ENCODE assay signal across 12 cellular contexts in the genomic region with DNA sequence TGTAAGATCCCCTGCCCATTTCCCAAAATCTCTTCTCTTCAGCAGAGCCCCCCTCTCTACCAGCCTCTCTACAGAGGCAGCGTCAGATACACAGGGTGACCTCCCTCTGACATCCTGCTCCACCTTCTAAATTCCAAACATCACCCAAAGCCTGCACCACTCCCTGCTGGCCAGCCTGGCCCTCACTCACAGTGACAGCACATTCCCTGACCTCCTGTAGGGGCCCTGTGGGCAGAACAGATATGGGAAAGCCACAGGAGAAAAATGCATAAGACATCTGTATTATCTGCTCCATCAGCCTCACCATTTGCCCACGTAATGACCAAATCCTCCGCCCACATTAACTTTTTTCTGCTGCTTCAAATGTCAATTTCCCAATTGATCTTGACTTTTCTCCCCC. TPM values are rescaled to one million over a fixed set of nuclear protein-coding genes. Genes with fewer than 3 reads are reported as not detected.
DNase-seq lines count a peak whose midpoint lies in the region; ATAC-seq lines count a peak whose summit lies in the region.
"Had no signal": no experiment of that assay in that cellular context is flagged by ENCODE, and none has a peak within 500 bp of the region (broad histone marks: within the 10 kb centered on the region; RNA-seq: fewer than 3 reads in every experiment).

No MANE protein-coding gene starts in this region.

- no peak for DNase-seq in activated naive CD4-positive, alpha-beta T cell treated with anti-CD3 and anti-CD28 coated beads for 36 hours
- DNase-seq in activated naive CD4-positive, alpha-beta T cell treated with anti-CD3 and anti-CD28 coated beads, Interleukin-2, amount 50 U/mL, for 16 hours = no peak
- DNase-seq in M059J (ENCODE audit: low read depth) (peak; percentile 19), amniotic epithelial cell (ENCODE audit: low read depth) (peak; percentile 33), NOMO-1 treated with DMSO at 0.1 percent for 48 hours (lab: John Stamatoyannopoulos, UW; ENCODE audit: unreplicated experiment) (no peak), CD1c-positive myeloid dendritic cell (ENCODE audit: extremely low spot score) (no peak)
- no peak for DNase-seq in stimulated activated naive CD8-positive, alpha-beta T cell treated with anti-CD3 and anti-CD28 coated beads, Interleukin-15, Interleukin-2, amounts not matched to agents 100 U/mL and 50 U/mL, for 24 hours
- DNase-seq: kidney, NCI-H1092, NCI-H510A had no signal

- H3K4me1 Mint-ChIP-seq in activated naive CD4-positive, alpha-beta T cell treated with anti-CD3 and anti-CD28 coated beads for 36 hours (ENCODE audit: low read depth) = peaks cover 86% of the 10 kb centered on the region

- no peaks in the 10 kb centered on the region for H3K27me3 Mint-ChIP-seq in activated naive CD4-positive, alpha-beta T cell treated with anti-CD3 and anti-CD28 coated beads for 36 hours (ENCODE audit: low read depth)
- H3K27me3 Mint-ChIP-seq: B cell had no signal

- intact Hi-C loops in activated naive CD4-positive, alpha-beta T cell treated with anti-CD3 and anti-CD28 coated beads for 36 hours (cut with micrococcal nuclease) = loop anchor here (1.0 to 2.0 kb wide), 3 partner anchors 16 to 99 kb away; no protein-coding TSS in a partner anchor

- CTCF ChIA-PET in activated naive CD4-positive, alpha-beta T cell treated with anti-CD3 and anti-CD28 coated beads for 36 hours (lab: Charles Lee) = interaction anchor here (0.7 to 3.0 kb wide), 3 partner anchors 7 to 16 kb away, joined by 4 to 14 read pairs (median 5); no protein-coding TSS in a partner anchor

- H3K4me3 Mint-ChIP-seq in activated naive CD4-positive, alpha-beta T cell treated with anti-CD3 and anti-CD28 coated beads for 36 hours = peak overlapping the region; percentile 74
- H3K4me3 Mint-ChIP-seq: B cell had no signal

- peak overlapping the region; percentile 80 for H3K27ac Mint-ChIP-seq in activated naive CD4-positive, alpha-beta T cell treated with anti-CD3 and anti-CD28 coated beads for 36 hours
- H3K27ac Mint-ChIP-seq: B cell had no signal

- H3K9me3 Mint-ChIP-seq in activated naive CD4-positive, alpha-beta T cell treated with anti-CD3 and anti-CD28 coated beads for 36 hours = peaks cover 13% of the 10 kb centered on the region

- ATAC-seq in stimulated activated naive CD8-positive, alpha-beta T cell treated with anti-CD3 and anti-CD28 coated beads, Interleukin-15, Interleukin-2, amounts not matched to agents 100 U/mL and 50 U/mL, for 24 hours = peak; percentile 66
- no peak for ATAC-seq in GM21515 (IDR thresholded peaks at IDR 0.05; ENCODE audit: unreplicated experiment)

- peaks cover 41% of the 10 kb centered on the region for H3K36me3 Mint-ChIP-seq in activated naive CD4-positive, alpha-beta T cell treated with anti-CD3 and anti-CD28 coated beads for 36 hours (ENCODE audit: low read depth)

RNA-seq across cellular contexts. Expression of a gene that starts 40.6 kb away (rescaled TPM):
- total RNA-seq in activated naive CD4-positive, alpha-beta T cell treated with anti-CD3 and anti-CD28 coated beads for 36 hours = 10 to 100 TPM; 40.4 to 41.7 TPM
- 0.81 and 3.7 TPM in 2 replicates for total RNA-seq in M059J (2014; rRNA removed; shearing (Covaris generic))

Comparison
In these comparisons a context has a peak if more than half of its experiments do, and no peak if none do; other contexts are left out.
1. DNase-seq: peak in M059J (single experiment) and amniotic epithelial cell (single experiment); none in activated naive CD4-positive, alpha-beta T cell treated with anti-CD3 and anti-CD28 coated beads for 36 hours (single experiment), activated naive CD4-positive, alpha-beta T cell treated with anti-CD3 and anti-CD28 coated beads, Interleukin-2, amount 50 U/mL, for 16 hours (single experiment), stimulated activated naive CD8-positive, alpha-beta T cell treated with anti-CD3 and anti-CD28 coated beads, Interleukin-15, Interleukin-2, amounts not matched to agents 100 U/mL and 50 U/mL, for 24 hours (single experiment), NOMO-1 treated with DMSO at 0.1 percent for 48 hours (single experiment) and CD1c-positive myeloid dendritic cell (single experiment).